In the genomic region with DNA sequence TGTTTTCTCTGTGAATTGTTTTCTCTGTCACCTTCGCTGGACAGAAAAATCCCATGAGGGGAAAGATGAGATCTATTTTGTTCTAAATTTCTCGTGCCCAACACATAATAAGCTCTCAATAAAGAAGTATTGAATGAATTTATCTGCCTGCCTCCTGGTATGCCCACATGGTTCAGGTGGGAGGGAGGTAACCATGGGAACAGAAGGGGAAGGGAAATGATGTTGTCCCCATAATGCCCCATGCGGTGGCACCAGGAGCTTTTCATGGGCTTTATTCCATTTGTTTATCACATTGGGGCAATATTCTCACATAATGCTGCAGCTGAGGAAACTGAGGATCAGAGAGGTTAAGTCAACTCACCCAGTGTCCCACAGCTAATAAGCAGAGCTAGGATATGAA, we compare ENCODE assay signal across 9 cellular contexts. TPM values are rescaled to one million over a fixed set of nuclear protein-coding genes. Genes with fewer than 3 reads are reported as not detected.
"Had no signal": no experiment of that assay in that cellular context is flagged by ENCODE, and none has a peak within 500 bp of the region (broad histone marks: within the 10 kb centered on the region; RNA-seq: fewer than 3 reads in every experiment).

No MANE protein-coding gene starts in this region.

- H2AFZ ChIP-seq: GM23338 had no signal

- ATAC-seq: GM23338 had no signal

- DNase-seq: H9, HCEC 1CT, KG1 had no signal

- H3K4me3 ChIP-seq: GM23338 had no signal

- H3K4me2 ChIP-seq: GM23338 had no signal

- FAIRE-seq: H1, H54, HTR-8/SVneo had no signal

RNA-seq across cellular contexts. Expression of a gene that starts 8.7 kb away (rescaled TPM):
- polyA plus RNA-seq: IgD-negative memory B cell had no signal

RNA-seq across cellular contexts. Expression of a gene that starts 11.6 kb away (rescaled TPM):
- total RNA-seq: HT-29 had no signal
- polyA plus RNA-seq: IgD-negative memory B cell had no signal

RNA-seq across cellular contexts. Expression of a gene that starts 58.8 kb away (rescaled TPM):
- polyA plus RNA-seq: IgD-negative memory B cell had no signal
